Comparison of ENCODE assay signal across 6 cellular contexts in genomic region chr3:43281020-43281419, GRCh38.
"Had no signal": no experiment of that assay in that cellular context is flagged by ENCODE, and none has a peak within 500 bp of the region (broad histone marks: within the 10 kb centered on the region; RNA-seq: fewer than 3 reads in every experiment).

No MANE protein-coding gene starts in this region.

- H3K27ac ChIP-seq: HL-60 had no signal

- DNase-seq: IMR-90, KBM-7, KG1 had no signal

- H3K27ac Mint-ChIP-seq: IgD-negative memory B cell had no signal

- FAIRE-seq: HTR-8/SVneo had no signal
